ENCODE assay signal across 33 cellular contexts in genomic region chr6:100392423-100392822, GRCh38.
"Had no signal": no experiment of that assay in that cellular context is flagged by ENCODE, and none has a peak within 500 bp of the region (broad histone marks: within the 10 kb centered on the region; RNA-seq: fewer than 3 reads in every experiment).

No MANE protein-coding gene starts in this region.

- H3K9me3 Mint-ChIP-seq: activated naive CD4-positive, alpha-beta T cell treated with anti-CD3 and anti-CD28 coated beads for 36 hours; activated naive CD4-positive, alpha-beta T cell treated with anti-CD3 and anti-CD28 coated beads, Interleukin-2, amount 10 ng/mL, durations not matched to agents 7 days and 5 days; activated naive CD4-positive, alpha-beta T cell treated with anti-CD3 and anti-CD28 coated beads, Interleukin-2, amount 50 U/mL, for 24 hours; activated naive CD8-positive, alpha-beta T cell treated with anti-CD3 and anti-CD28 coated beads for 36 hours; activated naive CD8-positive, alpha-beta T cell treated with anti-CD3 and anti-CD28 coated beads, Interleukin-2, amount 10 ng/mL, durations not matched to agents 7 days and 5 days; activated naive CD8-positive, alpha-beta T cell treated with anti-CD3 and anti-CD28 coated beads, Interleukin-2, amount 50 U/mL, for 24 hours; activated T-cell treated with anti-CD3 and anti-CD28 coated beads, Interleukin-2, amount 50 U/mL, for 24 hours; activated T-cell treated with anti-CD3 and anti-CD28 coated beads, Interleukin-2, amount 50 U/mL, for 4 hours; activated T-cell treated with anti-CD3 and anti-CD28 coated beads, Interleukin-2, amount 50 U/mL, for 72 hours; activated T-helper 1 cell treated with anti-CD3 and anti-CD28 coated beads, Interleukin-12 subunit alpha, Interleukin-12 subunit beta, Interleukin-2, Interleukin-4 antibody, amounts not matched to agents 30 ng/mL and 10 ng/mL and 1 ng/mL, durations not matched to agents 14 hours and 24 hours and 36 hours; activated T-helper 17 cell treated with anti-CD3 and anti-CD28 coated beads, Interleukin-2, amount 50 U/mL, for 72 hours; activated T-helper 2 cell treated with anti-CD3 and anti-CD28 coated beads, Interferon-gamma antibody, Interleukin-2, Interleukin-4, amounts not matched to agents 10 μg/mL and 5 μg/mL and 100 μg/mL, durations not matched to agents 14 hours and 24 hours and 36 hours; brain; central memory CD8-positive, alpha-beta T cell had no signal

- H3K36me3 Mint-ChIP-seq: activated naive CD4-positive, alpha-beta T cell treated with anti-CD3 and anti-CD28 coated beads, Interleukin-2, amount 10 ng/mL, durations not matched to agents 7 days and 5 days; activated naive CD4-positive, alpha-beta T cell treated with anti-CD3 and anti-CD28 coated beads, Interleukin-2, amount 50 U/mL, for 24 hours; activated naive CD8-positive, alpha-beta T cell; activated naive CD8-positive, alpha-beta T cell treated with anti-CD3 and anti-CD28 coated beads for 36 hours; activated naive CD8-positive, alpha-beta T cell treated with anti-CD3 and anti-CD28 coated beads, Interleukin-2, amount 10 ng/mL, durations not matched to agents 7 days and 5 days had no signal

- ATAC-seq: activated naive CD8-positive, alpha-beta T cell treated with anti-CD3 and anti-CD28 coated beads, Interleukin-2, amount 50 U/mL, for 24 hours; activated T-cell treated with anti-CD3 and anti-CD28 coated beads, Interleukin-2, amount 50 U/mL, for 4 hours; activated T-cell treated with anti-CD3 and anti-CD28 coated beads, Interleukin-2, amount 50 U/mL, for 72 hours; activated T-helper 17 cell treated with anti-CD3 and anti-CD28 coated beads, Interleukin-2, amount 50 U/mL, for 72 hours; body of pancreas had no signal

- H3K27ac Mint-ChIP-seq: activated naive CD4-positive, alpha-beta T cell treated with anti-CD3 and anti-CD28 coated beads for 36 hours; activated naive CD4-positive, alpha-beta T cell treated with anti-CD3 and anti-CD28 coated beads, Interleukin-2, amount 10 ng/mL, durations not matched to agents 7 days and 5 days; activated naive CD4-positive, alpha-beta T cell treated with anti-CD3 and anti-CD28 coated beads, Interleukin-2, amount 50 U/mL, for 24 hours; activated naive CD8-positive, alpha-beta T cell; activated naive CD8-positive, alpha-beta T cell treated with anti-CD3 and anti-CD28 coated beads for 36 hours; activated naive CD8-positive, alpha-beta T cell treated with anti-CD3 and anti-CD28 coated beads, Interleukin-2, amount 10 ng/mL, durations not matched to agents 7 days and 5 days; activated naive CD8-positive, alpha-beta T cell treated with anti-CD3 and anti-CD28 coated beads, Interleukin-2, amount 50 U/mL, for 24 hours; activated T-cell treated with anti-CD3 and anti-CD28 coated beads, Interleukin-2, amount 50 U/mL, for 24 hours; activated T-cell treated with anti-CD3 and anti-CD28 coated beads, Interleukin-2, amount 50 U/mL, for 72 hours; activated T-helper 1 cell treated with anti-CD3 and anti-CD28 coated beads, Interleukin-12 subunit alpha, Interleukin-12 subunit beta, Interleukin-2, Interleukin-4 antibody, amounts not matched to agents 30 ng/mL and 10 ng/mL and 1 ng/mL, durations not matched to agents 14 hours and 24 hours and 36 hours; activated T-helper 17 cell treated with anti-CD3 and anti-CD28 coated beads, Interleukin-2, amount 50 U/mL, for 72 hours; activated T-helper 2 cell treated with anti-CD3 and anti-CD28 coated beads, Interferon-gamma antibody, Interleukin-2, Interleukin-4, amounts not matched to agents 10 μg/mL and 5 μg/mL and 100 μg/mL, durations not matched to agents 14 hours and 24 hours and 36 hours; brain had no signal

- H3K4me1 Mint-ChIP-seq: activated naive CD4-positive, alpha-beta T cell treated with anti-CD3 and anti-CD28 coated beads, Interleukin-2, amount 10 ng/mL, durations not matched to agents 7 days and 5 days; activated naive CD4-positive, alpha-beta T cell treated with anti-CD3 and anti-CD28 coated beads, Interleukin-2, amount 50 U/mL, for 24 hours; activated naive CD8-positive, alpha-beta T cell treated with anti-CD3 and anti-CD28 coated beads for 36 hours; activated naive CD8-positive, alpha-beta T cell treated with anti-CD3 and anti-CD28 coated beads, Interleukin-2, amount 10 ng/mL, durations not matched to agents 7 days and 5 days; activated naive CD8-positive, alpha-beta T cell treated with anti-CD3 and anti-CD28 coated beads, Interleukin-2, amount 50 U/mL, for 24 hours; activated T-helper 17 cell treated with anti-CD3 and anti-CD28 coated beads, Interleukin-2, amount 50 U/mL, for 72 hours; brain; central memory CD8-positive, alpha-beta T cell had no signal

- H3K4me3 Mint-ChIP-seq: activated naive CD4-positive, alpha-beta T cell treated with anti-CD3 and anti-CD28 coated beads for 36 hours; activated naive CD4-positive, alpha-beta T cell treated with anti-CD3 and anti-CD28 coated beads, Interleukin-2, amount 10 ng/mL, durations not matched to agents 7 days and 5 days; activated naive CD4-positive, alpha-beta T cell treated with anti-CD3 and anti-CD28 coated beads, Interleukin-2, amount 50 U/mL, for 24 hours; activated naive CD8-positive, alpha-beta T cell; activated naive CD8-positive, alpha-beta T cell treated with anti-CD3 and anti-CD28 coated beads for 36 hours; activated naive CD8-positive, alpha-beta T cell treated with anti-CD3 and anti-CD28 coated beads, Interleukin-2, amount 10 ng/mL, durations not matched to agents 7 days and 5 days; activated naive CD8-positive, alpha-beta T cell treated with anti-CD3 and anti-CD28 coated beads, Interleukin-2, amount 50 U/mL, for 24 hours; activated T-cell treated with anti-CD3 and anti-CD28 coated beads, Interleukin-2, amount 50 U/mL, for 24 hours; activated T-cell treated with anti-CD3 and anti-CD28 coated beads, Interleukin-2, amount 50 U/mL, for 4 hours; activated T-cell treated with anti-CD3 and anti-CD28 coated beads, Interleukin-2, amount 50 U/mL, for 72 hours; activated T-helper 1 cell treated with anti-CD3 and anti-CD28 coated beads, Interleukin-12 subunit alpha, Interleukin-12 subunit beta, Interleukin-2, Interleukin-4 antibody, amounts not matched to agents 30 ng/mL and 10 ng/mL and 1 ng/mL, durations not matched to agents 14 hours and 24 hours and 36 hours; activated T-helper 17 cell treated with anti-CD3 and anti-CD28 coated beads, Interleukin-2, amount 50 U/mL, for 72 hours; brain; central memory CD8-positive, alpha-beta T cell had no signal

- H3K27me3 Mint-ChIP-seq: activated naive CD4-positive, alpha-beta T cell treated with anti-CD3 and anti-CD28 coated beads, Interleukin-2, amount 10 ng/mL, durations not matched to agents 7 days and 5 days; activated naive CD8-positive, alpha-beta T cell treated with anti-CD3 and anti-CD28 coated beads for 36 hours; activated naive CD8-positive, alpha-beta T cell treated with anti-CD3 and anti-CD28 coated beads, Interleukin-2, amount 10 ng/mL, durations not matched to agents 7 days and 5 days; activated naive CD8-positive, alpha-beta T cell treated with anti-CD3 and anti-CD28 coated beads, Interleukin-2, amount 50 U/mL, for 24 hours had no signal

- DNase-seq: activated effector memory CD4-positive, alpha-beta T cell treated with anti-CD3 and anti-CD28 coated beads, Interleukin-2, amount 50 U/mL, for 16 hours; activated effector memory CD4-positive, alpha-beta T cell treated with Interleukin-2 at 50 U/mL for 16 hours; activated gamma-delta T cell; activated gamma-delta T cell treated with Interleukin-2 at 50 U/mL for 16 hours; activated naive CD4-positive, alpha-beta T cell; activated naive CD4-positive, alpha-beta T cell treated with anti-CD3 and anti-CD28 coated beads for 36 hours; activated naive CD4-positive, alpha-beta T cell treated with anti-CD3 and anti-CD28 coated beads, Interleukin-2, amount 10 ng/mL, durations not matched to agents 7 days and 5 days; activated naive CD4-positive, alpha-beta T cell treated with anti-CD3 and anti-CD28 coated beads, Interleukin-2, amount 50 U/mL, for 16 hours; activated naive CD8-positive, alpha-beta T cell treated with anti-CD3 and anti-CD28 coated beads for 36 hours; activated naive CD8-positive, alpha-beta T cell treated with anti-CD3 and anti-CD28 coated beads, Interleukin-2, amount 10 ng/mL, durations not matched to agents 7 days and 5 days; activated naive CD8-positive, alpha-beta T cell treated with anti-CD3 and anti-CD28 coated beads, Interleukin-2, amount 50 U/mL, for 24 hours; activated T-cell treated with anti-CD3 and anti-CD28 coated beads, Interleukin-2, amount 50 U/mL, for 24 hours; activated T-cell treated with anti-CD3 and anti-CD28 coated beads, Interleukin-2, amount 50 U/mL, for 4 hours; activated T-cell treated with anti-CD3 and anti-CD28 coated beads, Interleukin-2, amount 50 U/mL, for 48 hours; activated T-cell treated with anti-CD3 and anti-CD28 coated beads, Interleukin-2, amount 50 U/mL, for 72 hours; adrenal gland; amniotic stem cell; amygdala; anterior cingulate cortex; aorta; body of pancreas; brain microvascular endothelial cell; caudate nucleus; central memory CD4-positive, alpha-beta T cell; cerebellar nuclear complex; colonic mucosa had no signal
